In the genomic region with DNA sequence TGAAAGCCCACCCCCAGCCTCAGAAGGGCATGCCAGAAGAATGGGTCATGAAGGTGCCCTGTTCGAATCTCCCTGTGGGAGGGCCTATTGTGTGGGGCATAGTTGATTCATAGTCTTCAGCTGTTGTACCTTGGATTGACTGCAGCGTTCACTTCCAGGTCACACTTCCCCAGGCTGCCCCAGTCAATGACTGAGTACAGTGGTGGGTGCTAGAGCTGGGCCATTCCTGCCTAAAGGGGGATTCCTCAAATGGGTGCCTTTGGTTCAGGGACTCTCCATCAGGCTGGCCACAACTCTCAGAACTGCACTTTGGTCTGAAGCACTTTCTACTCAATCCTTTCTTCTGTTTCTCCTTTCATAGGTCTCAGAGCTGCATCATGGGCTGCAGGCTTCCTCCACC, we compare ENCODE assay signal across 1 cellular context.
TF ChIP-seq lines count a peak whose summit lies in the region.

No MANE protein-coding gene starts in this region.

TF ChIP-seq in GM12878, 131 proteins besides CTCF, POLR2A, EP300 and RAD21 (continued from another document):
- TF ChIP-seq, protein P1, sequence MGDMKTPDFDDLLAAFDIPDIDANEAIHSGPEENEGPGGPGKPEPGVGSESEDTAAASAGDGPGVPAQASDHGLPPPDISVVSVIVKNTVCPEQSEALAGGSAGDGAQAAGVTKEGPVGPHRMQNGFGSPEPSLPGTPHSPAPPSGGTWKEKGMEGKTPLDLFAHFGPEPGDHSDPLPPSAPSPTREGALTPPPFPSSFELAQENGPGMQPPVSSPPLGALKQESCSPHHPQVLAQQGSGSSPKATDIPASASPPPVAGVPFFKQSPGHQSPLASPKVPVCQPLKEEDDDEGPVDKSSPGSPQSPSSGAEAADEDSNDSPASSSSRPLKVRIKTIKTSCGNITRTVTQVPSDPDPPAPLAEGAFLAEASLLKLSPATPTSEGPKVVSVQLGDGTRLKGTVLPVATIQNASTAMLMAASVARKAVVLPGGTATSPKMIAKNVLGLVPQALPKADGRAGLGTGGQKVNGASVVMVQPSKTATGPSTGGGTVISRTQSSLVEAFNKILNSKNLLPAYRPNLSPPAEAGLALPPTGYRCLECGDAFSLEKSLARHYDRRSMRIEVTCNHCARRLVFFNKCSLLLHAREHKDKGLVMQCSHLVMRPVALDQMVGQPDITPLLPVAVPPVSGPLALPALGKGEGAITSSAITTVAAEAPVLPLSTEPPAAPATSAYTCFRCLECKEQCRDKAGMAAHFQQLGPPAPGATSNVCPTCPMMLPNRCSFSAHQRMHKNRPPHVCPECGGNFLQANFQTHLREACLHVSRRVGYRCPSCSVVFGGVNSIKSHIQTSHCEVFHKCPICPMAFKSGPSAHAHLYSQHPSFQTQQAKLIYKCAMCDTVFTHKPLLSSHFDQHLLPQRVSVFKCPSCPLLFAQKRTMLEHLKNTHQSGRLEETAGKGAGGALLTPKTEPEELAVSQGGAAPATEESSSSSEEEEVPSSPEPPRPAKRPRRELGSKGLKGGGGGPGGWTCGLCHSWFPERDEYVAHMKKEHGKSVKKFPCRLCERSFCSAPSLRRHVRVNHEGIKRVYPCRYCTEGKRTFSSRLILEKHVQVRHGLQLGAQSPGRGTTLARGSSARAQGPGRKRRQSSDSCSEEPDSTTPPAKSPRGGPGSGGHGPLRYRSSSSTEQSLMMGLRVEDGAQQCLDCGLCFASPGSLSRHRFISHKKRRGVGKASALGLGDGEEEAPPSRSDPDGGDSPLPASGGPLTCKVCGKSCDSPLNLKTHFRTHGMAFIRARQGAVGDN (IDR thresholded peaks at IDR 0.05): peak; percentile 50; the same call in 1 of the 2 replicates
- TF ChIP-seq GABPA (IDR thresholded peaks at IDR 0.05; ENCODE audit: low read depth) (peak; percentile 58; the same call in 1 of the 2 replicates), MEF2A (IDR thresholded peaks at IDR 0.05; ENCODE audit: insufficient read depth, low read depth, low read length) (no peak), MXI1 (IDR thresholded peaks at IDR 0.05; ENCODE audit: low read depth, low read length) (no peak), NR2C1 (IDR thresholded peaks at IDR 0.05) (peak; percentile 71), ZNF622 (IDR thresholded peaks at IDR 0.05) (no peak), RUNX3 (IDR thresholded peaks at IDR 0.05; ENCODE audit: low read length) (peak; percentile 59)
- TF ChIP-seq, protein P2, sequence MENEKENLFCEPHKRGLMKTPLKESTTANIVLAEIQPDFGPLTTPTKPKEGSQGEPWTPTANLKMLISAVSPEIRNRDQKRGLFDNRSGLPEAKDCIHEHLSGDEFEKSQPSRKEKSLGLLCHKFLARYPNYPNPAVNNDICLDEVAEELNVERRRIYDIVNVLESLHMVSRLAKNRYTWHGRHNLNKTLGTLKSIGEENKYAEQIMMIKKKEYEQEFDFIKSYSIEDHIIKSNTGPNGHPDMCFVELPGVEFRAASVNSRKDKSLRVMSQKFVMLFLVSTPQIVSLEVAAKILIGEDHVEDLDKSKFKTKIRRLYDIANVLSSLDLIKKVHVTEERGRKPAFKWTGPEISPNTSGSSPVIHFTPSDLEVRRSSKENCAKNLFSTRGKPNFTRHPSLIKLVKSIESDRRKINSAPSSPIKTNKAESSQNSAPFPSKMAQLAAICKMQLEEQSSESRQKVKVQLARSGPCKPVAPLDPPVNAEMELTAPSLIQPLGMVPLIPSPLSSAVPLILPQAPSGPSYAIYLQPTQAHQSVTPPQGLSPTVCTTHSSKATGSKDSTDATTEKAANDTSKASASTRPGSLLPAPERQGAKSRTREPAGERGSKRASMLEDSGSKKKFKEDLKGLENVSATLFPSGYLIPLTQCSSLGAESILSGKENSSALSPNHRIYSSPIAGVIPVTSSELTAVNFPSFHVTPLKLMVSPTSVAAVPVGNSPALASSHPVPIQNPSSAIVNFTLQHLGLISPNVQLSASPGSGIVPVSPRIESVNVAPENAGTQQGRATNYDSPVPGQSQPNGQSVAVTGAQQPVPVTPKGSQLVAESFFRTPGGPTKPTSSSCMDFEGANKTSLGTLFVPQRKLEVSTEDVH (IDR thresholded peaks at IDR 0.05; ENCODE audit: low read depth, partially characterized antibody): no peak
TF ChIP-seq in GM12878: peak in this region for 8.
